Comparison of ENCODE assay signal across 26 cellular contexts in genomic region chr11:68138256-68138655, GRCh38. TPM values are rescaled to one million over a fixed set of nuclear protein-coding genes. Genes with fewer than 3 reads are reported as not detected.
A peak's percentile ranks its signal among the peaks of the same experiment; 100 is the strongest.
DNase-seq lines count a peak whose midpoint lies in the region; ATAC-seq, FAIRE-seq and TF ChIP-seq lines count a peak whose summit lies in the region.
"Had no signal": no experiment of that assay in that cellular context is flagged by ENCODE, and none has a peak within 500 bp of the region (broad histone marks: within the 10 kb centered on the region; RNA-seq: fewer than 3 reads in every experiment).

No MANE protein-coding gene starts in this region.

- H3K9ac ChIP-seq in astrocyte (ENCODE audit: low read length): peak overlapping the region; percentile 31

- no peak overlapping the region for H3K27ac ChIP-seq in astrocyte (ENCODE audit: low read depth, low read length)
- H3K27ac ChIP-seq: cardiac muscle cell, Peyer's patch, SJCRH30, upper lobe of right lung had no signal

- no peaks in the 10 kb centered on the region for H3K9me3 ChIP-seq in astrocyte (ENCODE audit: insufficient read depth, low read depth, low read length)
- H3K9me3 ChIP-seq: Peyer's patch, SJCRH30, upper lobe of right lung had no signal

- H2AFZ ChIP-seq in astrocyte (ENCODE audit: low read depth, low read length): no peak overlapping the region

- no peaks in the 10 kb centered on the region for H3K79me2 ChIP-seq in astrocyte (ENCODE audit: insufficient read depth, low read length)

- no peaks in the 10 kb centered on the region for H3K4me1 ChIP-seq in astrocyte (ENCODE audit: insufficient read depth, low read length)
- H3K4me1 ChIP-seq: SJCRH30 had no signal

- H3K4me3 ChIP-seq in astrocyte (ENCODE audit: insufficient read depth, low read depth, low read length): no peak overlapping the region
- H3K4me3 ChIP-seq: cardiac muscle cell, lung, Peyer's patch, SJCRH30, skin epidermis, upper lobe of right lung had no signal

- peaks cover 13% of the 10 kb centered on the region for H3K9me3 Mint-ChIP-seq in astrocyte (ENCODE audit: unreplicated experiment)
- H3K9me3 Mint-ChIP-seq in nephron: peaks cover 23% of the 10 kb centered on the region
- peaks cover 5% of the 10 kb centered on the region for H3K9me3 Mint-ChIP-seq in type B pancreatic cell
- H3K9me3 Mint-ChIP-seq: natural killer cell had no signal

- H3K4me1 Mint-ChIP-seq in astrocyte (ENCODE audit: low read depth, unreplicated experiment) (no peaks in the 10 kb centered on the region), nephron (peaks cover 15% of the 10 kb centered on the region), type B pancreatic cell (ENCODE audit: unreplicated experiment) (peaks cover 14% of the 10 kb centered on the region)

- no peaks in the 10 kb centered on the region for H3K27me3 ChIP-seq in astrocyte (ENCODE audit: insufficient read depth, low read length)
- H3K27me3 ChIP-seq: cardiac muscle cell, Peyer's patch, SJCRH30, upper lobe of right lung had no signal

- no peak overlapping the region for H3K4me3 Mint-ChIP-seq in astrocyte (ENCODE audit: unreplicated experiment)
- no peak overlapping the region for H3K4me3 Mint-ChIP-seq in nephron
- H3K4me3 Mint-ChIP-seq in type B pancreatic cell: no peak overlapping the region
- H3K4me3 Mint-ChIP-seq: CD14-positive monocyte; natural killer cell; stimulated activated naive CD8-positive, alpha-beta T cell treated with anti-CD3 and anti-CD28 coated beads, Interleukin-15, Interleukin-2, amounts not matched to agents 100 ng/mL and 50 ng/mL, for 24 hours; T-helper 17 cell had no signal

- H3K36me3 Mint-ChIP-seq in astrocyte (ENCODE audit: low read depth, unreplicated experiment) (no peaks in the 10 kb centered on the region), nephron (ENCODE audit: low read depth) (peaks cover 15% of the 10 kb centered on the region), type B pancreatic cell (peaks cover 7% of the 10 kb centered on the region)
- H3K36me3 Mint-ChIP-seq: natural killer cell had no signal

- H4K20me1 ChIP-seq in astrocyte (ENCODE audit: insufficient read depth, low read length): no peaks in the 10 kb centered on the region

- ATAC-seq in SK-N-SH treated with all-trans-retinoic acid at 6 μM for 48 hours (no peak), GM18858 (IDR thresholded peaks at IDR 0.05; ENCODE audit: unreplicated experiment) (no peak)
- ATAC-seq: natural killer cell, T-helper 17 cell had no signal

- TF ChIP-seq CTCF in astrocyte (IDR thresholded peaks at IDR 0.05; ENCODE audit: insufficient read depth, low read depth, low read length) (no peak), nephron (IDR thresholded peaks at IDR 0.05; ENCODE audit: unreplicated experiment in 3 of 3) (no peak), type B pancreatic cell (conservative IDR thresholded peaks at IDR 0.05) (no peak)

- no peak for FAIRE-seq in astrocyte (lab: Jason Lieb, UNC)
- FAIRE-seq: G401.6 had no signal

- H3K27ac Mint-ChIP-seq in astrocyte (ENCODE audit: unreplicated experiment) (no peak overlapping the region), nephron (peak overlapping the region; percentile 28 to 88 (median 85)), type B pancreatic cell (peak overlapping the region; percentile 76)
- H3K27ac Mint-ChIP-seq: CD14-positive monocyte; natural killer cell; stimulated activated naive CD8-positive, alpha-beta T cell treated with anti-CD3 and anti-CD28 coated beads, Interleukin-15, Interleukin-2, amounts not matched to agents 100 ng/mL and 50 ng/mL, for 24 hours; T-helper 17 cell had no signal

- peak; percentile 59 for DNase-seq in NCI-H510A treated with DMSO at 0.1 percent for 48 hours (lab: John Stamatoyannopoulos, UW)
- DNase-seq in NCI-H510A (lab: John Stamatoyannopoulos, UW): no peak
- no peak for DNase-seq in astrocyte (ENCODE audit: low read depth)
- DNase-seq in type B pancreatic cell (ENCODE audit: extremely low spot score, unreplicated experiment): no peak
- DNase-seq in medulla oblongata (ENCODE audit: extremely low spot score): no peak
- DNase-seq: activated CD4-positive, alpha-beta T cell treated with anti-CD3 and anti-CD28 coated beads, Interleukin-2, amount 50 U/mL, for 48 hours; dermis blood vessel endothelial cell; KG1; natural killer cell; NCI-H1694 treated with DMSO at 0.1 percent for 48 hours; NCI-H2227 treated with DMSO at 0.1 percent for 48 hours; Peyer's patch; posterior cingulate gyrus; SJCRH30; stimulated activated CD4-positive, alpha-beta T cell treated with anti-CD3 and anti-CD28 coated beads, Interleukin-4, amount 100 ng/mL, for 1 hour; T-helper 17 cell; upper lobe of right lung had no signal

- no peaks in the 10 kb centered on the region for H3K36me3 ChIP-seq in astrocyte (ENCODE audit: insufficient read depth, low read length)
- H3K36me3 ChIP-seq: cardiac muscle cell, Peyer's patch, SJCRH30, upper lobe of right lung had no signal

- no peak overlapping the region for H3K4me2 ChIP-seq in astrocyte (ENCODE audit: low read length)

- H3K27me3 Mint-ChIP-seq in astrocyte (ENCODE audit: low read depth, unreplicated experiment) (no peaks in the 10 kb centered on the region), nephron (ENCODE audit: low read depth) (peaks cover 11% of the 10 kb centered on the region), type B pancreatic cell (no peaks in the 10 kb centered on the region)
- H3K27me3 Mint-ChIP-seq: T-helper 17 cell had no signal

TF ChIP-seq in SK-N-SH treated with all-trans-retinoic acid at 6 μM for 48 hours, 23 proteins besides CTCF, POLR2A, EP300 and RAD21 (continues in another document):
- TF ChIP-seq CSDC2 (CRISPR knock-in tag; IDR thresholded peaks at IDR 0.05): no peak
- TF ChIP-seq PATZ1 (CRISPR knock-in tag; IDR thresholded peaks at IDR 0.05; ENCODE audit: borderline replicate concordance): no peak
- TF ChIP-seq ESRRG (CRISPR knock-in tag; IDR thresholded peaks at IDR 0.05): no peak
- no peak for TF ChIP-seq ARNTL (CRISPR knock-in tag; IDR thresholded peaks at IDR 0.05; ENCODE audit: borderline replicate concordance, low read depth)
- TF ChIP-seq ZNF8 (CRISPR knock-in tag; IDR thresholded peaks at IDR 0.05): no peak
- no peak for TF ChIP-seq TCF4 (CRISPR knock-in tag; IDR thresholded peaks at IDR 0.05; ENCODE audit: borderline replicate concordance)
- TF ChIP-seq OSR1 (CRISPR knock-in tag; IDR thresholded peaks at IDR 0.05): no peak
- no peak for TF ChIP-seq ZFP3 (CRISPR knock-in tag; IDR thresholded peaks at IDR 0.05)
- no peak for TF ChIP-seq ZNF565 (CRISPR knock-in tag; conservative IDR thresholded peaks at IDR 0.05; ENCODE audit: low read depth)
- no peak for TF ChIP-seq ISL1 (CRISPR knock-in tag; IDR thresholded peaks at IDR 0.05)
- TF ChIP-seq CREB5 (CRISPR knock-in tag; IDR thresholded peaks at IDR 0.05; ENCODE audit: low read depth): no peak
- TF ChIP-seq POU6F1 (CRISPR knock-in tag; IDR thresholded peaks at IDR 0.05; ENCODE audit: borderline replicate concordance, low read depth): no peak

RNA-seq across cellular contexts. Expression of gene CHKA, which starts 17.1 kb away (rescaled TPM):
- 23.6 and 37.7 TPM in 2 replicates for total RNA-seq in astrocyte
- total RNA-seq in type B pancreatic cell (ENCODE audit: low replicate concordance): 32.2 and 46.7 TPM in 2 replicates
